In genomic region chr3:72692959-72693518, GRCh38 we compare ENCODE assay signal across 1 cellular context.
TF ChIP-seq lines count a peak whose summit lies in the region.

No MANE protein-coding gene starts in this region.

TF ChIP-seq in GM23338, 12 proteins besides CTCF, POLR2A, EP300 and RAD21:
- TF ChIP-seq POLR2AphosphoS5 (IDR thresholded peaks at IDR 0.05; ENCODE audit: low read depth) = no peak
- TF ChIP-seq EZH2 (IDR thresholded peaks at IDR 0.05; ENCODE audit: low read depth, unreplicated experiment) = no peak
- no peak for TF ChIP-seq REST (IDR thresholded peaks at IDR 0.05; ENCODE audit: unreplicated experiment)
- no peak for TF ChIP-seq EZH2phosphoT487 (IDR thresholded peaks at IDR 0.05; ENCODE audit: unreplicated experiment)
- TF ChIP-seq CREB1 (CRISPR knock-in tag; IDR thresholded peaks at IDR 0.05; ENCODE audit: low read depth) = no peak
- TF ChIP-seq NANOG (IDR thresholded peaks at IDR 0.05; ENCODE audit: borderline replicate concordance) = no peak
- no peak for TF ChIP-seq STAT1 (IDR thresholded peaks at IDR 0.05; ENCODE audit: unreplicated experiment)
- TF ChIP-seq ETS1 (IDR thresholded peaks at IDR 0.05) = no peak
- TF ChIP-seq ZNF462 (CRISPR knock-in tag; IDR thresholded peaks at IDR 0.05) = no peak
TF ChIP-seq in GM23338: peak in this region for 0.
